ENCODE assay signal across 18 cellular contexts in genomic region chr12:122977153-122977552, GRCh38. TPM values are rescaled to one million over a fixed set of nuclear protein-coding genes. Genes with fewer than 3 reads are reported as not detected.
DNase-seq lines count a peak whose midpoint lies in the region; ATAC-seq and TF ChIP-seq lines count a peak whose summit lies in the region.
"Had no signal": no experiment of that assay in that cellular context is flagged by ENCODE, and none has a peak within 500 bp of the region (broad histone marks: within the 10 kb centered on the region; RNA-seq: fewer than 3 reads in every experiment).

No MANE protein-coding gene starts in this region.

- peak overlapping the region; percentile 28 for H3K27ac Mint-ChIP-seq in activated CD8-positive, alpha-beta memory T cell treated with anti-CD3 and anti-CD28 coated beads, Interleukin-2, amount 10 ng/mL, durations not matched to agents 7 days and 5 days
- H3K27ac Mint-ChIP-seq in GM23338: no peak overlapping the region
- peak overlapping the region; percentile 25 for H3K27ac Mint-ChIP-seq in activated naive CD8-positive, alpha-beta T cell treated with anti-CD3 and anti-CD28 coated beads, Interleukin-2, amount 10 ng/mL, durations not matched to agents 7 days and 5 days
- no peak overlapping the region for H3K27ac Mint-ChIP-seq in neural progenitor cell

- H3K27me3 ChIP-seq in GM23338 (ENCODE audit: insufficient read depth) (no peaks in the 10 kb centered on the region), neural progenitor cell (no peaks in the 10 kb centered on the region)
- H3K27me3 ChIP-seq: SJCRH30 had no signal

- H3K4me2 ChIP-seq in GM23338 (no peak overlapping the region), neural progenitor cell (no peak overlapping the region)

- H3K9me3 ChIP-seq in neural progenitor cell (ENCODE audit: low read depth): no peaks in the 10 kb centered on the region
- H3K9me3 ChIP-seq: Caco-2, mucosa of descending colon, SJCRH30 had no signal

- no peaks in the 10 kb centered on the region for H3K9me3 Mint-ChIP-seq in activated CD8-positive, alpha-beta memory T cell treated with anti-CD3 and anti-CD28 coated beads, Interleukin-2, amount 10 ng/mL, durations not matched to agents 7 days and 5 days (ENCODE audit: low read depth)
- H3K9me3 Mint-ChIP-seq in GM23338 (no peaks in the 10 kb centered on the region), neural progenitor cell (no peaks in the 10 kb centered on the region)
- H3K9me3 Mint-ChIP-seq in activated naive CD8-positive, alpha-beta T cell treated with anti-CD3 and anti-CD28 coated beads, Interleukin-2, amount 10 ng/mL, durations not matched to agents 7 days and 5 days: no peaks in the 10 kb centered on the region
- H3K9me3 Mint-ChIP-seq: stimulated activated naive CD8-positive, alpha-beta T cell treated with anti-CD3 and anti-CD28 coated beads, Interleukin-15, amount 100 ng/mL, for 72 hours had no signal

- H3K27ac ChIP-seq in GM23338 (ENCODE audit: low read depth) (no peak overlapping the region), neural progenitor cell (no peak overlapping the region)
- H3K27ac ChIP-seq: SJCRH30 had no signal

- no peaks in the 10 kb centered on the region for H3K9me2 ChIP-seq in GM23338 (ENCODE audit: insufficient read depth)

- no peak for ATAC-seq in activated CD8-positive, alpha-beta memory T cell treated with anti-CD3 and anti-CD28 coated beads, Interleukin-2, amount 10 ng/mL, durations not matched to agents 7 days and 5 days
- ATAC-seq in GM23338: no peak
- ATAC-seq in activated naive CD8-positive, alpha-beta T cell treated with anti-CD3 and anti-CD28 coated beads, Interleukin-2, amount 10 ng/mL, durations not matched to agents 7 days and 5 days (ENCODE audit: low read depth): no peak
- no peak for ATAC-seq in GM19397 (IDR thresholded peaks at IDR 0.05; ENCODE audit: unreplicated experiment)
- no peak for ATAC-seq in GM21526 (IDR thresholded peaks at IDR 0.05; ENCODE audit: low FRiP score, unreplicated experiment)
- ATAC-seq in GM19035 (IDR thresholded peaks at IDR 0.05; ENCODE audit: unreplicated experiment): no peak
- ATAC-seq: mucosa of descending colon; stimulated activated naive CD8-positive, alpha-beta T cell treated with anti-CD3 and anti-CD28 coated beads, Interleukin-15, amount 100 ng/mL, for 72 hours had no signal

- peaks cover 6% of the 10 kb centered on the region for H3K36me3 Mint-ChIP-seq in activated CD8-positive, alpha-beta memory T cell treated with anti-CD3 and anti-CD28 coated beads, Interleukin-2, amount 10 ng/mL, durations not matched to agents 7 days and 5 days
- H3K36me3 Mint-ChIP-seq in GM23338 (ENCODE audit: low read depth) (no peaks in the 10 kb centered on the region; the same call in 2 of the 3 replicates), neural progenitor cell (peaks cover 2% of the 10 kb centered on the region)
- H3K36me3 Mint-ChIP-seq in activated naive CD8-positive, alpha-beta T cell treated with anti-CD3 and anti-CD28 coated beads, Interleukin-2, amount 10 ng/mL, durations not matched to agents 7 days and 5 days: peaks cover 5% of the 10 kb centered on the region

- DNase-seq in activated CD8-positive, alpha-beta memory T cell treated with anti-CD3 and anti-CD28 coated beads, Interleukin-2, amount 10 ng/mL, durations not matched to agents 7 days and 5 days: no peak
- DNase-seq in activated CD8-positive, alpha-beta memory T cell treated with anti-CD3 and anti-CD28 coated beads, Interleukin-2, amount 50 U/mL, for 4 hours: no peak
- DNase-seq in GM23338 (ENCODE audit: low spot score) (no peak), neural progenitor cell (ENCODE audit: low spot score) (no peak)
- no peak for DNase-seq in activated naive CD8-positive, alpha-beta T cell treated with anti-CD3 and anti-CD28 coated beads, Interleukin-2, amount 10 ng/mL, durations not matched to agents 7 days and 5 days
- DNase-seq: ACHN; Caco-2; central memory CD4-positive, alpha-beta T cell; hippocampal formation; KBM-7; NCI-H1436; NCI-H226; SJCRH30; stimulated activated naive CD8-positive, alpha-beta T cell treated with anti-CD3 and anti-CD28 coated beads, Interleukin-15, amount 100 ng/mL, for 72 hours had no signal

- no peak for TF ChIP-seq CTCF in GM23338 (conservative IDR thresholded peaks at IDR 0.05; ENCODE audit: low read depth in 2 of 2)
- TF ChIP-seq CTCF in neural progenitor cell (IDR thresholded peaks at IDR 0.05): no peak

- CTCF ChIA-PET in activated CD8-positive, alpha-beta memory T cell treated with anti-CD3 and anti-CD28 coated beads, Interleukin-2, amount 10 ng/mL, durations not matched to agents 7 days and 5 days (lab: Charles Lee): no interaction called here

- H3F3A ChIP-seq in GM23338 (replicated peaks; ENCODE audit: low read depth) (no peaks in the 10 kb centered on the region), neural progenitor cell (ENCODE audit: low read depth) (peaks cover 9% of the 10 kb centered on the region)

- H3K79me2 ChIP-seq in GM23338 (replicated peaks; ENCODE audit: insufficient read depth) (peaks cover 23% of the 10 kb centered on the region; the same call in 1 of the 2 replicates), neural progenitor cell (ENCODE audit: low read depth) (peaks cover 40% of the 10 kb centered on the region)

- peaks cover 45% of the 10 kb centered on the region for H3K4me1 Mint-ChIP-seq in activated CD8-positive, alpha-beta memory T cell treated with anti-CD3 and anti-CD28 coated beads, Interleukin-2, amount 10 ng/mL, durations not matched to agents 7 days and 5 days
- H3K4me1 Mint-ChIP-seq in GM23338 (peaks cover 9% of the 10 kb centered on the region; the same call in 2 of the 3 replicates), neural progenitor cell (peaks cover 31% of the 10 kb centered on the region)
- peaks cover 24% of the 10 kb centered on the region for H3K4me1 Mint-ChIP-seq in activated naive CD8-positive, alpha-beta T cell treated with anti-CD3 and anti-CD28 coated beads, Interleukin-2, amount 10 ng/mL, durations not matched to agents 7 days and 5 days

- H3K27me3 Mint-ChIP-seq in activated CD8-positive, alpha-beta memory T cell treated with anti-CD3 and anti-CD28 coated beads, Interleukin-2, amount 10 ng/mL, durations not matched to agents 7 days and 5 days: no peaks in the 10 kb centered on the region
- H3K27me3 Mint-ChIP-seq in GM23338 (ENCODE audit: insufficient read depth, low read depth, poor library complexity) (peaks cover 31% of the 10 kb centered on the region), neural progenitor cell (ENCODE audit: insufficient read depth, low read depth) (no peaks in the 10 kb centered on the region)
- no peaks in the 10 kb centered on the region for H3K27me3 Mint-ChIP-seq in activated naive CD8-positive, alpha-beta T cell treated with anti-CD3 and anti-CD28 coated beads, Interleukin-2, amount 10 ng/mL, durations not matched to agents 7 days and 5 days
- H3K27me3 Mint-ChIP-seq: stimulated activated naive CD8-positive, alpha-beta T cell treated with anti-CD3 and anti-CD28 coated beads, Interleukin-15, amount 100 ng/mL, for 72 hours had no signal

- POLR2A ChIA-PET in activated naive CD8-positive, alpha-beta T cell treated with anti-CD3 and anti-CD28 coated beads, Interleukin-2, amount 10 ng/mL, durations not matched to agents 7 days and 5 days (lab: Charles Lee): interaction anchor here (3.4 to 3.5 kb wide), 2 partner anchors 98 to 255 kb away, joined by 18 to 42 read pairs; partner anchors contain the start of genes MPHOSPH9 and MTRFR

- peak overlapping the region; percentile 22 for H3K4me3 Mint-ChIP-seq in activated CD8-positive, alpha-beta memory T cell treated with anti-CD3 and anti-CD28 coated beads, Interleukin-2, amount 10 ng/mL, durations not matched to agents 7 days and 5 days
- H3K4me3 Mint-ChIP-seq in GM23338: peak overlapping the region; percentile 55; the same call in 2 of the 3 replicates
- peak overlapping the region; percentile 16 for H3K4me3 Mint-ChIP-seq in activated naive CD8-positive, alpha-beta T cell treated with anti-CD3 and anti-CD28 coated beads, Interleukin-2, amount 10 ng/mL, durations not matched to agents 7 days and 5 days
- H3K4me3 Mint-ChIP-seq in neural progenitor cell: peak overlapping the region; percentile 98

- H3K4me3 ChIP-seq in GM23338: no peak overlapping the region
- H3K4me3 ChIP-seq in neural progenitor cell: no peak overlapping the region
- H3K4me3 ChIP-seq: mucosa of descending colon, SJCRH30 had no signal

- H2AFZ ChIP-seq in GM23338 (no peak overlapping the region), neural progenitor cell (replicated peaks) (no peak overlapping the region)

- H3K9ac ChIP-seq in neural progenitor cell: no peak overlapping the region

- H4K20me1 ChIP-seq in GM23338 (replicated peaks; ENCODE audit: insufficient read depth) (no peaks in the 10 kb centered on the region; the same call in 1 of the 2 replicates), neural progenitor cell (ENCODE audit: low read depth) (peaks cover 12% of the 10 kb centered on the region)

- H3K4me1 ChIP-seq in GM23338 (ENCODE audit: insufficient read depth): peaks cover 18% of the 10 kb centered on the region; the same call in 1 of the 2 replicates
- H3K4me1 ChIP-seq in neural progenitor cell: peaks cover 18% of the 10 kb centered on the region

- H3K36me3 ChIP-seq in GM23338 (ENCODE audit: insufficient read depth) (no peaks in the 10 kb centered on the region; the same call in 1 of the 2 replicates), neural progenitor cell (no peaks in the 10 kb centered on the region)
- H3K36me3 ChIP-seq: SJCRH30 had no signal

RNA-seq across cellular contexts. Expression of gene OGFOD2, which starts 2.1 kb away (rescaled TPM):
- 10 to 100 TPM; 23.8 to 29.8 TPM for total RNA-seq in activated CD8-positive, alpha-beta memory T cell treated with anti-CD3 and anti-CD28 coated beads, Interleukin-2, amount 10 ng/mL, durations not matched to agents 7 days and 5 days
- 11.6 and 16.1 TPM in 2 replicates for total RNA-seq in GM23338 (2014; rRNA removed; shearing (Covaris generic))
- 13.1 and 14.3 TPM in 2 replicates for polyA plus RNA-seq in GM23338 (2016; fragmentation: Nextera tagmentation; extraction: Ambion mirVana)
- total RNA-seq in activated naive CD8-positive, alpha-beta T cell treated with anti-CD3 and anti-CD28 coated beads, Interleukin-2, amount 10 ng/mL, durations not matched to agents 7 days and 5 days: 10 to 100 TPM; 33.8 to 35.5 TPM
- 9.9 and 20.6 TPM in 2 replicates for total RNA-seq in neural progenitor cell (ENCODE audit: low replicate concordance)

RNA-seq across cellular contexts. Expression of gene ARL6IP4, which starts 3.3 kb away (rescaled TPM):
- 100 to 1,000 TPM; 169 to 216 TPM for total RNA-seq in activated CD8-positive, alpha-beta memory T cell treated with anti-CD3 and anti-CD28 coated beads, Interleukin-2, amount 10 ng/mL, durations not matched to agents 7 days and 5 days
- total RNA-seq in GM23338 (2014; rRNA removed; shearing (Covaris generic)): 68.7 and 85.5 TPM in 2 replicates
- polyA plus RNA-seq in GM23338 (2016; fragmentation: Nextera tagmentation; extraction: Ambion mirVana): 169 and 176 TPM in 2 replicates
- 100 to 1,000 TPM; 204 to 211 TPM for total RNA-seq in activated naive CD8-positive, alpha-beta T cell treated with anti-CD3 and anti-CD28 coated beads, Interleukin-2, amount 10 ng/mL, durations not matched to agents 7 days and 5 days
- 83.8 and 143 TPM in 2 replicates for total RNA-seq in neural progenitor cell (ENCODE audit: low replicate concordance)

RNA-seq across cellular contexts. Expression of gene ABCB9, which starts 10.9 kb away (rescaled TPM):
- total RNA-seq in activated CD8-positive, alpha-beta memory T cell treated with anti-CD3 and anti-CD28 coated beads, Interleukin-2, amount 10 ng/mL, durations not matched to agents 7 days and 5 days: 1 to 10 TPM; 3.6 to 4.4 TPM
- total RNA-seq in GM23338 (2014; rRNA removed; shearing (Covaris generic)): 7.0 and 7.7 TPM in 2 replicates
- 1.2 and 1.4 TPM in 2 replicates for polyA plus RNA-seq in GM23338 (2016; fragmentation: Nextera tagmentation; extraction: Ambion mirVana)
- 1 to 10 TPM; 7.0 to 9.2 TPM for total RNA-seq in activated naive CD8-positive, alpha-beta T cell treated with anti-CD3 and anti-CD28 coated beads, Interleukin-2, amount 10 ng/mL, durations not matched to agents 7 days and 5 days
- 1.9 and 5.3 TPM in 2 replicates for total RNA-seq in neural progenitor cell (ENCODE audit: low replicate concordance)

Comparison
In these comparisons a context has a peak if more than half of its experiments do, and no peak if none do; other contexts are left out.
1. H3K27ac Mint-ChIP-seq: peak in activated CD8-positive, alpha-beta memory T cell treated with anti-CD3 and anti-CD28 coated beads, Interleukin-2, amount 10 ng/mL, durations not matched to agents 7 days and 5 days (single experiment) and activated naive CD8-positive, alpha-beta T cell treated with anti-CD3 and anti-CD28 coated beads, Interleukin-2, amount 10 ng/mL, durations not matched to agents 7 days and 5 days (single experiment); none in GM23338 (single experiment) and neural progenitor cell (single experiment).
2. H3K4me3 Mint-ChIP-seq: peak in every context shown above with its lines; median percentile 98 in neural progenitor cell; 55 in GM23338; 22 in activated CD8-positive, alpha-beta memory T cell treated with anti-CD3 and anti-CD28 coated beads, Interleukin-2, amount 10 ng/mL, durations not matched to agents 7 days and 5 days; 16 in activated naive CD8-positive, alpha-beta T cell treated with anti-CD3 and anti-CD28 coated beads, Interleukin-2, amount 10 ng/mL, durations not matched to agents 7 days and 5 days.